In the genomic region with DNA sequence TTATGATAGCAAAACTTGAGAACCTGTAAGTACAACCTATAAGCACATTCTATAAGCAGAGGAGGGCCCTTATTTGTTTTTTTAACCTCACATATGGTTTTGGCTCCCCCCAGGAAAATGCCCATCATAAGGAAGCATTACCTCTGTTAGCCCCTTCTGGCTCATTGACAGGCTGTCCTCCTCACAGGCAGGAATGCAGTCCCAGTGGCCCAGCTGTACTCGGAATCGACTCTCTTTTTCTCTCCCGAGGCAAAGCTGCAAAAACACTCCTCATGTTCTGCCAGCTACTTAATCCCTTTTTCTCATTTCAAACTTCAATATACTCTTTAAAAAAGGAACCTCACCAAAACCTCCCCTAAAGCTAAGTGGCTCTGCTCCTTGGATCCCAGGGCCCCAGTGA, we compare ENCODE assay signal across 23 cellular contexts.
"Had no signal": no experiment of that assay in that cellular context is flagged by ENCODE, and none has a peak within 500 bp of the region (broad histone marks: within the 10 kb centered on the region; RNA-seq: fewer than 3 reads in every experiment).

No MANE protein-coding gene starts in this region.

- H3K4me1 Mint-ChIP-seq: immature natural killer cell; memory B cell; natural killer cell; neural crest cell; stimulated activated naive B cell treated with anti-CD40 and anti-IgM and Interleukin-4, amounts not matched to agents 10 μg/mL and 1 μg/mL and 100 μg/mL, for 72 hours had no signal

- H3K27ac ChIP-seq: esophagus squamous epithelium, prostate gland, skin epidermis, transverse colon, upper lobe of right lung, uterus had no signal

- H3K36me3 Mint-ChIP-seq: immature natural killer cell; memory B cell; natural killer cell; stimulated activated naive B cell treated with anti-CD40 and anti-IgM and Interleukin-4, amounts not matched to agents 10 μg/mL and 1 μg/mL and 100 μg/mL, for 72 hours had no signal

- H3K27ac Mint-ChIP-seq: effector memory CD8-positive, alpha-beta T cell; immature natural killer cell; memory B cell; natural killer cell; stimulated activated naive B cell treated with anti-CD40 and anti-IgM and Interleukin-4, amounts not matched to agents 10 μg/mL and 1 μg/mL and 100 μg/mL, for 72 hours; stimulated activated naive CD8-positive, alpha-beta T cell treated with anti-CD3 and anti-CD28 coated beads, Interleukin-15, Interleukin-2, amounts not matched to agents 100 ng/mL and 50 ng/mL, for 24 hours had no signal

- H3K4me3 ChIP-seq: esophagus squamous epithelium, lung, prostate gland, skin epidermis, transverse colon, upper lobe of right lung, uterus had no signal

- H3K36me3 ChIP-seq: esophagus squamous epithelium, prostate gland, transverse colon, upper lobe of right lung, uterus had no signal

- ATAC-seq: effector memory CD8-positive, alpha-beta T cell; left colon; natural killer cell; stimulated activated naive B cell treated with anti-CD40 and anti-IgM and Interleukin-4, amounts not matched to agents 10 μg/mL and 1 μg/mL and 100 μg/mL, for 72 hours; upper lobe of right lung had no signal

- H3K9me3 Mint-ChIP-seq: effector memory CD8-positive, alpha-beta T cell; immature natural killer cell; memory B cell; natural killer cell; neural crest cell; stimulated activated naive B cell treated with anti-CD40 and anti-IgM and Interleukin-4, amounts not matched to agents 10 μg/mL and 1 μg/mL and 100 μg/mL, for 72 hours; stimulated activated naive CD8-positive, alpha-beta T cell treated with anti-CD3 and anti-CD28 coated beads, Interleukin-15, Interleukin-2, amounts not matched to agents 100 ng/mL and 50 ng/mL, for 24 hours had no signal

- H3K27me3 ChIP-seq: uterus had no signal

- H3K4me3 Mint-ChIP-seq: effector memory CD8-positive, alpha-beta T cell; immature natural killer cell; memory B cell; natural killer cell; neural crest cell; stimulated activated naive B cell treated with anti-CD40 and anti-IgM and Interleukin-4, amounts not matched to agents 10 μg/mL and 1 μg/mL and 100 μg/mL, for 72 hours; stimulated activated naive CD8-positive, alpha-beta T cell treated with anti-CD3 and anti-CD28 coated beads, Interleukin-15, Interleukin-2, amounts not matched to agents 100 ng/mL and 50 ng/mL, for 24 hours had no signal

- H3K9me3 ChIP-seq: esophagus squamous epithelium, prostate gland, transverse colon, upper lobe of right lung, uterus had no signal

- H3K4me1 ChIP-seq: esophagus squamous epithelium, prostate gland, transverse colon, upper lobe of right lung, uterus had no signal

- DNase-seq: cortex of kidney; effector memory CD8-positive, alpha-beta T cell; erythroblast; esophagus squamous epithelium; foreskin melanocyte; hypothalamus; immature natural killer cell; islet precursor cell; kidney glomerular epithelial cell; left colon; natural killer cell; stimulated activated CD4-positive, alpha-beta T cell treated with anti-CD3 and anti-CD28 coated beads, Interleukin-15, amount 100 ng/mL, for 24 hours; stimulated activated CD4-positive, alpha-beta T cell treated with anti-CD3 and anti-CD28 coated beads, Interleukin-2, amount 100 ng/mL, for 48 hours; stimulated activated naive B cell treated with anti-CD40 and anti-IgM and Interleukin-4, amounts not matched to agents 10 μg/mL and 1 μg/mL and 100 μg/mL, for 72 hours; transverse colon; upper lobe of right lung; uterus had no signal
